In genomic region chr17:75815399-75815798, GRCh38 we compare ENCODE assay signal across 14 cellular contexts.
"Had no signal": no experiment of that assay in that cellular context is flagged by ENCODE, and none has a peak within 500 bp of the region (broad histone marks: within the 10 kb centered on the region; RNA-seq: fewer than 3 reads in every experiment).

No MANE protein-coding gene starts in this region.

- H3K4me3 ChIP-seq: heart right ventricle, left ventricle myocardium inferior, ovary, testis had no signal

- H3K4me1 ChIP-seq: testis had no signal

- DNase-seq: activated CD4-positive, alpha-beta T cell treated with anti-CD3 and anti-CD28 coated beads, Interleukin-2, amount 50 U/mL, for 4 hours; activated CD4-positive, CD25-positive, alpha-beta regulatory T cell treated with anti-CD3 and anti-CD28 coated beads, Interleukin-2, amount 50 U/mL, for 72 hours; activated CD8-positive, alpha-beta memory T cell treated with anti-CD3 and anti-CD28 coated beads, Interleukin-2, amount 10 ng/mL, durations not matched to agents 7 days and 5 days; activated gamma-delta T cell treated with Interleukin-2 at 50 U/mL for 16 hours; activated naive CD8-positive, alpha-beta T cell treated with anti-CD3 and anti-CD28 coated beads for 36 hours; activated T-cell treated with anti-CD3 and anti-CD28 coated beads, Interleukin-2, amount 50 U/mL, for 4 hours; heart right ventricle; left ventricle myocardium inferior; mesendoderm; nephron progenitor cell; stimulated activated CD4-positive, alpha-beta T cell treated with anti-CD3 and anti-CD28 coated beads, Interleukin-15, amount 100 ng/mL, for 24 hours; stimulated activated CD4-positive, alpha-beta T cell treated with anti-CD3 and anti-CD28 coated beads, Interleukin-4, amount 100 ng/mL, for 24 hours; testis had no signal

- H3K9me3 ChIP-seq: heart right ventricle, left ventricle myocardium inferior, ovary, testis had no signal

- H3K27me3 ChIP-seq: heart right ventricle, ovary, testis had no signal

- H3K27ac ChIP-seq: heart right ventricle, left ventricle myocardium inferior, ovary, testis had no signal

- ATAC-seq: activated CD8-positive, alpha-beta memory T cell treated with anti-CD3 and anti-CD28 coated beads, Interleukin-2, amount 10 ng/mL, durations not matched to agents 7 days and 5 days; activated T-cell treated with anti-CD3 and anti-CD28 coated beads, Interleukin-2, amount 50 U/mL, for 4 hours; heart right ventricle had no signal

- H3K36me3 ChIP-seq: ovary had no signal
